16 cellular contexts compared by ENCODE assay signal in the genomic region with DNA sequence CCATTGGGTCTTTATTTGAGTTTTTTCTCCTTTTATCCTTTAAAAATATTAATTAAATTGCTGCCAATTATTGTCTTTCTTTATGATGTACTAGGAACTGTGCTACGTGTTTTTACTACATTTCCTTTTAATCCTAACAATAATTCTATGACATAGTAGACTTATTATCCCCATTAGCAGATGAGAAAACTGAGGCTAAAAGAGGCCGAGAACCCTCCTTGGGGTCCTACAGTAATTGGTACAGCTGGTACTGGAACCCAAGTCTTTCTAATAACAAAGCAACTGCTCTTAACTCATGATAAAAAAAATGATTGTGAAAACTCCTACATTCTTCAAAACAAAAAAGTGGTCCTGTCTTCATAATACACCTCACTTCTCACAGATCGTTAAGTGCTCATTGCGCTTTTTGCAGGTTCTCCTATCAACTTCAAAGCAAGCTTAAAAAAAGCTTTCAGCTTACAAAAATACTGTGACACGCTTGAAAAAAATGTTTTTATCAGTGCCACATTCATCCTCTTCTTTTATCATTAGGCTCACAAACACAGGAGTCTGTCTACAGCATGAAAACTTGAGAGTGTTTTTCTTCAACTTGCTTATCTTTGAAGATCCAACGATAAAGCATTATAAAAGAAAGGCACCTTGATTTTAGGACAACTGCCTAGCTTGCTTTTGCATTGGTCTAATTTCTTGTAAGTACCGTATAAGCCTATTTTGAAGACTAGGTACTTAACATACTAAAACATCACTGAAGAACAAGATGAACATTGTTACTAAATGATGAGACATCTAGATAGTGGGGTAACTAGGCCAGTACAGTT. TPM values are rescaled to one million over a fixed set of nuclear protein-coding genes. Genes with fewer than 3 reads are reported as not detected.
A peak's percentile ranks its signal among the peaks of the same experiment; 100 is the strongest.
DNase-seq lines count a peak whose midpoint lies in the region; ATAC-seq and TF ChIP-seq lines count a peak whose summit lies in the region.
"Had no signal": no experiment of that assay in that cellular context is flagged by ENCODE, and none has a peak within 500 bp of the region (broad histone marks: within the 10 kb centered on the region; RNA-seq: fewer than 3 reads in every experiment).

No MANE protein-coding gene starts in this region.

- H3K9me3 Mint-ChIP-seq in activated T-cell treated with anti-CD3 and anti-CD28 coated beads, Interleukin-2, amount 50 U/mL, for 24 hours = no peaks in the 10 kb centered on the region
- no peaks in the 10 kb centered on the region for H3K9me3 Mint-ChIP-seq in activated naive CD4-positive, alpha-beta T cell treated with anti-CD3 and anti-CD28 coated beads, Interleukin-2, amount 50 U/mL, for 72 hours
- H3K9me3 Mint-ChIP-seq in natural killer cell treated with Interleukin-12 subunit alpha and Interleukin-12 subunit beta and Interleukin-15 and Interleukin-18, amount 100 ng/mL, for 72 hours = peaks cover 3% of the 10 kb centered on the region

- H3K36me3 Mint-ChIP-seq in activated T-cell treated with anti-CD3 and anti-CD28 coated beads, Interleukin-2, amount 50 U/mL, for 24 hours (ENCODE audit: low read depth) = no peaks in the 10 kb centered on the region
- H3K36me3 Mint-ChIP-seq in activated naive CD4-positive, alpha-beta T cell treated with anti-CD3 and anti-CD28 coated beads, Interleukin-2, amount 50 U/mL, for 72 hours = no peaks in the 10 kb centered on the region
- peaks cover 4% of the 10 kb centered on the region for H3K36me3 Mint-ChIP-seq in natural killer cell treated with Interleukin-12 subunit alpha and Interleukin-12 subunit beta and Interleukin-15 and Interleukin-18, amount 100 ng/mL, for 72 hours

- peaks cover 4% of the 10 kb centered on the region; the same call in 1 of the 2 replicates for H3K36me3 ChIP-seq in Loucy (ENCODE audit: insufficient read depth, low read length)
- H3K36me3 ChIP-seq: ascending aorta, lower lobe of right lung had no signal

- no peak for TF ChIP-seq CTCF in Loucy (conservative IDR thresholded peaks at IDR 0.05; ENCODE audit: low read length)

- peak overlapping the region; percentile 4 for H3K4me3 ChIP-seq in Loucy (ENCODE audit: low read length, poor library complexity, severe bottlenecking)
- H3K4me3 ChIP-seq: ascending aorta, lower lobe of right lung had no signal

- peaks cover 8% of the 10 kb centered on the region for H3F3A ChIP-seq in Loucy (ENCODE audit: low read depth)

- no peak for DNase-seq in activated T-cell treated with anti-CD3 and anti-CD28 coated beads, Interleukin-2, amount 50 U/mL, for 24 hours
- DNase-seq in activated T-cell treated with anti-CD3 and anti-CD28 coated beads for 4 hours (no peak), NCI-H1694 treated with DMSO at 0.1 percent for 48 hours (lab: John Stamatoyannopoulos, UW) (no peak), NCI-H1092 treated with DMSO at 0.1 percent for 48 hours (lab: John Stamatoyannopoulos, UW) (no peak), NCI-H2029 treated with DMSO at 0.1 percent for 48 hours (lab: John Stamatoyannopoulos, UW) (no peak)
- no peak for DNase-seq in activated naive CD4-positive, alpha-beta T cell treated with anti-CD3 and anti-CD28 coated beads, Interleukin-2, amount 50 U/mL, for 72 hours (ENCODE audit: low spot score in 2 of 2)
- no peak for DNase-seq in natural killer cell treated with Interleukin-12 subunit alpha and Interleukin-12 subunit beta and Interleukin-15 and Interleukin-18, amount 100 ng/mL, for 72 hours (ENCODE audit: low spot score)
- DNase-seq: activated CD4-positive, CD25-positive, alpha-beta regulatory T cell; GOT3; lower lobe of right lung; NCI-H2081; stimulated activated naive CD4-positive, alpha-beta T cell treated with Interleukin-2 at 50 U/mL for 16 hours had no signal

- no peaks in the 10 kb centered on the region for H3K9me3 ChIP-seq in Loucy (ENCODE audit: insufficient read depth, low read depth, low read length)
- H3K9me3 ChIP-seq: ascending aorta, lower lobe of right lung had no signal

- H4K20me1 ChIP-seq in Loucy (ENCODE audit: insufficient read depth, low read length, poor library complexity, severe bottlenecking) = no peaks in the 10 kb centered on the region

- ATAC-seq in activated naive CD4-positive, alpha-beta T cell treated with anti-CD3 and anti-CD28 coated beads, Interleukin-2, amount 50 U/mL, for 72 hours = peak; percentile 23 to 34
- ATAC-seq in natural killer cell treated with Interleukin-12 subunit alpha and Interleukin-12 subunit beta and Interleukin-15 and Interleukin-18, amount 100 ng/mL, for 72 hours = peak in 1 of 2 donors; percentile 41
- ATAC-seq: lower lobe of right lung, sciatic nerve had no signal

- peak overlapping the region; percentile 90 for H3K9ac ChIP-seq in Loucy (ENCODE audit: low read depth, low read length, poor library complexity, severe bottlenecking)

- H3K4me3 Mint-ChIP-seq in activated T-cell treated with anti-CD3 and anti-CD28 coated beads, Interleukin-2, amount 50 U/mL, for 24 hours = peak overlapping the region; percentile 81
- H3K4me3 Mint-ChIP-seq in natural killer cell treated with Interleukin-12 subunit alpha and Interleukin-12 subunit beta and Interleukin-15 and Interleukin-18, amount 100 ng/mL, for 72 hours = peak overlapping the region; percentile 76

- H2AFZ ChIP-seq in Loucy (ENCODE audit: low read length) = no peak overlapping the region

- H3K27me3 Mint-ChIP-seq in activated T-cell treated with anti-CD3 and anti-CD28 coated beads, Interleukin-2, amount 50 U/mL, for 24 hours = no peaks in the 10 kb centered on the region
- no peaks in the 10 kb centered on the region for H3K27me3 Mint-ChIP-seq in natural killer cell treated with Interleukin-12 subunit alpha and Interleukin-12 subunit beta and Interleukin-15 and Interleukin-18, amount 100 ng/mL, for 72 hours

- H3K4me1 ChIP-seq in Loucy (ENCODE audit: insufficient read depth, low read length, poor library complexity, severe bottlenecking) = peaks cover 88% of the 10 kb centered on the region
- H3K4me1 ChIP-seq: ascending aorta had no signal

- peak overlapping the region; percentile 95 for H3K27ac Mint-ChIP-seq in activated T-cell treated with anti-CD3 and anti-CD28 coated beads, Interleukin-2, amount 50 U/mL, for 24 hours
- peak overlapping the region; percentile 79 to 89 for H3K27ac Mint-ChIP-seq in activated naive CD4-positive, alpha-beta T cell treated with anti-CD3 and anti-CD28 coated beads, Interleukin-2, amount 50 U/mL, for 72 hours
- H3K27ac Mint-ChIP-seq in natural killer cell treated with Interleukin-12 subunit alpha and Interleukin-12 subunit beta and Interleukin-15 and Interleukin-18, amount 100 ng/mL, for 72 hours = peak overlapping the region; percentile 82 to 84

- H3K4me2 ChIP-seq in Loucy (ENCODE audit: low read depth, low read length, poor library complexity, severe bottlenecking) = peak overlapping the region; percentile 94

- H3K4me1 Mint-ChIP-seq in activated T-cell treated with anti-CD3 and anti-CD28 coated beads, Interleukin-2, amount 50 U/mL, for 24 hours (ENCODE audit: low read depth) = peaks cover 87% of the 10 kb centered on the region
- peaks cover 71 to 78% of the 10 kb centered on the region in 2 donors for H3K4me1 Mint-ChIP-seq in natural killer cell treated with Interleukin-12 subunit alpha and Interleukin-12 subunit beta and Interleukin-15 and Interleukin-18, amount 100 ng/mL, for 72 hours (ENCODE audit: low read depth in 2 of 2)

- H3K27me3 ChIP-seq in Loucy (ENCODE audit: insufficient read depth, low read length, poor library complexity, severe bottlenecking) = no peaks in the 10 kb centered on the region
- H3K27me3 ChIP-seq: ascending aorta had no signal

- peaks cover 95% of the 10 kb centered on the region for H3K79me2 ChIP-seq in Loucy (ENCODE audit: insufficient read depth, low read length)

- no peaks in the 10 kb centered on the region for H3K9me2 ChIP-seq in Loucy (replicated peaks; ENCODE audit: low read depth, low read length)

RNA-seq across cellular contexts. Expression of a gene that starts 32.4 kb away (rescaled TPM):
- 100 to 1,000 TPM; 161 to 168 TPM for total RNA-seq in activated naive CD4-positive, alpha-beta T cell treated with anti-CD3 and anti-CD28 coated beads, Interleukin-2, amount 50 U/mL, for 72 hours
- total RNA-seq in natural killer cell treated with Interleukin-12 subunit alpha and Interleukin-12 subunit beta and Interleukin-15 and Interleukin-18, amount 100 ng/mL, for 72 hours = 10 to 100 TPM; 71.9 to 72.8 TPM
- total RNA-seq: osteocyte had no signal
